Comparison of ENCODE assay signal across 8 cellular contexts in genomic region chr15:89662893-89663673, GRCh38. TPM values are rescaled to one million over a fixed set of nuclear protein-coding genes. Genes with fewer than 3 reads are reported as not detected.
DNase-seq lines count a peak whose midpoint lies in the region; ATAC-seq, FAIRE-seq and TF ChIP-seq lines count a peak whose summit lies in the region.

No MANE protein-coding gene starts in this region.

- peak overlapping the region; percentile 91 for H3K27ac Mint-ChIP-seq in MCF 10A (ENCODE audit: low read depth, unreplicated experiment)

- no peaks in the 10 kb centered on the region for H3K27me3 Mint-ChIP-seq in MCF 10A (ENCODE audit: insufficient read depth, unreplicated experiment)

- 31% methylated on average over 11 of the region's 11 CpGs for WGBS in suprapubic skin

- peak; percentile 95 for FAIRE-seq in keratinocyte (lab: Jason Lieb, UNC)

- no peaks in the 10 kb centered on the region for H3K9me3 ChIP-seq in keratinocyte (ENCODE audit: control insufficient read depth, low read depth, low read length)
- H3K9me3 ChIP-seq in suprapubic skin = no peaks in the 10 kb centered on the region

- BruUV-seq in MCF 10A (replicated peaks; lab: Mats Ljungman, UMichigan) = no TSS peak

- dilution Hi-C loops in keratinocyte (cut with MboI; ENCODE audit: extremely low pct_ligation_motif_present, low sequenced_read_pairs) = no loop called here

- no peaks in the 10 kb centered on the region for H3K36me3 ChIP-seq in keratinocyte (ENCODE audit: control insufficient read depth in 2 of 2, extremely low read depth in 1 of 2, insufficient read depth in 2 of 2, low read length in 2 of 2)
- no peaks in the 10 kb centered on the region for H3K36me3 ChIP-seq in suprapubic skin

- peak overlapping the region; percentile 61 for H3K4me3 Mint-ChIP-seq in MCF 10A (ENCODE audit: unreplicated experiment)

- no peaks in the 10 kb centered on the region for H3K9me1 ChIP-seq in keratinocyte (ENCODE audit: control insufficient read depth, extremely low read depth, insufficient read depth, low read length)

- H3K27ac ChIP-seq in keratinocyte (ENCODE audit: control insufficient read depth, insufficient read depth, low read length) = peak overlapping the region; percentile 28
- H3K27ac ChIP-seq in suprapubic skin = peak overlapping the region; percentile 83

- H3K4me2 ChIP-seq in keratinocyte (ENCODE audit: control insufficient read depth, extremely low read depth, insufficient read depth, low read depth, low read length) = peak overlapping the region; percentile 52

- peaks cover 12% of the 10 kb centered on the region for H3K4me1 Mint-ChIP-seq in MCF 10A (ENCODE audit: insufficient read depth, unreplicated experiment)

- CTCF ChIA-PET in MCF 10A (lab: Yijun Ruan, JAX) = interaction anchor here (0.5 to 3.6 kb wide), 10 partner anchors 10 to 313 kb away, joined by 3 to 32 read pairs (median 3); partner anchors contain the start of gene PLIN1

- H3K4me1 ChIP-seq in keratinocyte (ENCODE audit: control insufficient read depth, extremely low read depth, insufficient read depth, low read length) (peaks cover 10% of the 10 kb centered on the region), suprapubic skin (peaks cover 25% of the 10 kb centered on the region)

- intact Hi-C loops in MCF 10A (cut with micrococcal nuclease) = no loop called here

- no peak for ATAC-seq in GM19467 (IDR thresholded peaks at IDR 0.05; ENCODE audit: unreplicated experiment)
- no peak for ATAC-seq in GM18907 (IDR thresholded peaks at IDR 0.05; ENCODE audit: unreplicated experiment)

- no peak overlapping the region for H3K4me3 ChIP-seq in keratinocyte (ENCODE audit: control insufficient read depth in 2 of 3, extremely low read depth in 1 of 3, insufficient read depth in 2 of 3, low read depth in 1 of 3, low read length in 3 of 3)
- H3K4me3 ChIP-seq in suprapubic skin = no peak overlapping the region

- H3K9ac ChIP-seq in keratinocyte (ENCODE audit: control insufficient read depth, extremely low read depth, insufficient read depth, low read length) = peak overlapping the region; percentile 13

- TF ChIP-seq EP300 in suprapubic skin (IDR thresholded peaks at IDR 0.05) = no peak

- POLR2A ChIA-PET in MCF 10A (lab: Yijun Ruan, JAX) = interaction anchor here (0.5 to 1.7 kb wide), 8 partner anchors 11 to 1404 kb away, joined by 3 to 11 read pairs (median 4); partner anchors contain the start of genes PLIN1 and TICRR

- TF ChIP-seq CTCF in MCF 10A (IDR thresholded peaks at IDR 0.05; ENCODE audit: unreplicated experiment) = no peak
- no peak for TF ChIP-seq CTCF in keratinocyte (optimal IDR thresholded peaks at IDR 0.05 in 1 of 3, IDR thresholded peaks at IDR 0.05 in 1 of 3, conservative IDR thresholded peaks at IDR 0.05 in 1 of 3; ENCODE audit: extremely low read depth in 1 of 3, insufficient read depth in 2 of 3, low read length in 3 of 3)
- TF ChIP-seq CTCF in suprapubic skin (IDR thresholded peaks at IDR 0.05) = no peak

- H3K79me2 ChIP-seq in keratinocyte (ENCODE audit: control insufficient read depth, insufficient read depth, low read length) = no peaks in the 10 kb centered on the region

- H3K27me3 ChIP-seq in keratinocyte (ENCODE audit: control insufficient read depth, extremely low read depth, insufficient read depth, low read length) (no peaks in the 10 kb centered on the region), suprapubic skin (no peaks in the 10 kb centered on the region)

- H4K20me1 ChIP-seq in keratinocyte (ENCODE audit: control insufficient read depth, extremely low read depth, insufficient read depth, low read length) = no peaks in the 10 kb centered on the region

- H2AFZ ChIP-seq in keratinocyte (ENCODE audit: control insufficient read depth, low read length) = peak overlapping the region; percentile 52

- peak; percentile 90 for DNase-seq in HCEC 1CT
- DNase-seq in MCF 10A (ENCODE audit: unreplicated experiment) = peak; percentile 90
- peak; percentile 21 for DNase-seq in keratinocyte (ENCODE audit: low read depth, low spot score)
- peak in 1 of 2 donors; percentile 83 for DNase-seq in suprapubic skin (ENCODE audit: low spot score in 2 of 2)
- no peak for DNase-seq in cerebellar nuclear complex (lab: John Stamatoyannopoulos, UW)
- no peak for DNase-seq in NCI-H69 (lab: John Stamatoyannopoulos, UW)

- H3K9me3 Mint-ChIP-seq in MCF 10A (ENCODE audit: unreplicated experiment) = no peaks in the 10 kb centered on the region

- no peaks in the 10 kb centered on the region for H3K36me3 Mint-ChIP-seq in MCF 10A (ENCODE audit: insufficient read depth, unreplicated experiment)

- TF ChIP-seq POLR2A in suprapubic skin (IDR thresholded peaks at IDR 0.05) = no peak

RNA-seq across cellular contexts. Expression of gene KIF7, which starts 7.8 kb away (rescaled TPM):
- total RNA-seq in MCF 10A (2022) (2.7 and 3.1 TPM in 2 replicates), suprapubic skin (1 to 10 TPM in 3 of 4 donors, under 1 TPM in 1; 0.79 to 1.9 (median 1.8) TPM)
- 0.54 to 0.82 TPM (median 0.75 TPM) in 3 replicates for polyA plus RNA-seq in keratinocyte
- 0.15 TPM for polyA plus RNA-seq in keratinocyte (2011; ENCODE audit: low read depth)
- polyA plus RNA-seq in keratinocyte (2011; cell fraction: cytosol; rRNA removed) = 0.28 and 0.65 TPM in 2 replicates
- 1.6 and 2.0 TPM in 2 replicates for polyA plus RNA-seq in keratinocyte (2011; cell fraction: nucleus; rRNA removed)
- polyA plus RNA-seq in keratinocyte (2012; ENCODE audit: low replicate concordance) = 0.16 and 1.2 TPM in 2 replicates
- 0.23 to 1.1 TPM (median 0.69 TPM) in 3 replicates for polyA minus RNA-seq in keratinocyte
- polyA minus RNA-seq in keratinocyte (2011; cell fraction: cytosol; rRNA and poly(A)+ RNA removed) = 0.77 TPM
- polyA minus RNA-seq in keratinocyte (2011; cell fraction: nucleus; rRNA and poly(A)+ RNA removed) = 1.1 and 2.0 TPM in 2 replicates

RNA-seq across cellular contexts. Expression of gene PLIN1, which starts 16.1 kb away (rescaled TPM):
- total RNA-seq in MCF 10A (2022) = 0.09 and 0.17 TPM in 2 replicates
- 0.24 to 0.30 TPM in 2 of 3 replicates, not detected in the other for polyA plus RNA-seq in keratinocyte
- polyA plus RNA-seq in keratinocyte (2011; ENCODE audit: low read depth) = not detected
- polyA plus RNA-seq in keratinocyte (2011; cell fraction: cytosol; rRNA removed) = 0.09 and 0.26 TPM in 2 replicates
- polyA plus RNA-seq in keratinocyte (2011; cell fraction: nucleus; rRNA removed) = 0.75 and 0.85 TPM in 2 replicates
- polyA plus RNA-seq in keratinocyte (2012; ENCODE audit: low replicate concordance) = 0.14 TPM in 1 of 2 replicates, not detected in the other
- 0.16 TPM in 1 of 3 replicates, not detected in the others for polyA minus RNA-seq in keratinocyte
- not detected for polyA minus RNA-seq in keratinocyte (2011; cell fraction: cytosol; rRNA and poly(A)+ RNA removed)
- polyA minus RNA-seq in keratinocyte (2011; cell fraction: nucleus; rRNA and poly(A)+ RNA removed) = not detected in 2 replicates
- 10 to 100 TPM; 17.7 to 52.4 (median 35.9) TPM for total RNA-seq in suprapubic skin

RNA-seq across cellular contexts. Expression of gene PEX11A, which starts 27.5 kb away (rescaled TPM):
- total RNA-seq in MCF 10A (2022) (3.4 and 3.9 TPM in 2 replicates), suprapubic skin (10 to 100 TPM in 2 of 4 donors, 1 to 10 TPM in 2; 7.9 to 16.9 (median 10.6) TPM)
- polyA plus RNA-seq in keratinocyte = 4.0 to 6.0 TPM (median 5.9 TPM) in 3 replicates
- 2.9 TPM for polyA plus RNA-seq in keratinocyte (2011; ENCODE audit: low read depth)
- polyA plus RNA-seq in keratinocyte (2011; cell fraction: cytosol; rRNA removed) = 3.0 and 4.7 TPM in 2 replicates
- 5.8 and 6.0 TPM in 2 replicates for polyA plus RNA-seq in keratinocyte (2011; cell fraction: nucleus; rRNA removed)
- 2.7 and 3.6 TPM in 2 replicates for polyA plus RNA-seq in keratinocyte (2012; ENCODE audit: low replicate concordance)
- polyA minus RNA-seq in keratinocyte = 5.8 to 6.3 TPM (median 5.9 TPM) in 3 replicates
- 8.6 TPM for polyA minus RNA-seq in keratinocyte (2011; cell fraction: cytosol; rRNA and poly(A)+ RNA removed)
- polyA minus RNA-seq in keratinocyte (2011; cell fraction: nucleus; rRNA and poly(A)+ RNA removed) = 1.9 and 4.7 TPM in 2 replicates

RNA-seq across cellular contexts. Expression of gene WDR93, which starts 27.5 kb away (rescaled TPM):
- total RNA-seq in MCF 10A (2022) (0.33 and 0.47 TPM in 2 replicates), suprapubic skin (under 1 TPM in 1 of 4 donors, not detected in 3; 0.31 TPM)
- polyA plus RNA-seq in keratinocyte = 0.05 to 0.08 TPM in 2 of 3 replicates, not detected in the other
- polyA plus RNA-seq in keratinocyte (2011; ENCODE audit: low read depth) = not detected
- polyA plus RNA-seq in keratinocyte (2011; cell fraction: cytosol; rRNA removed) = 0.05 and 0.07 TPM in 2 replicates
- polyA plus RNA-seq in keratinocyte (2011; cell fraction: nucleus; rRNA removed) = not detected in 2 replicates
- polyA plus RNA-seq in keratinocyte (2012; ENCODE audit: low replicate concordance) = not detected in 2 replicates
- polyA minus RNA-seq in keratinocyte = 0.20 TPM in 1 of 3 replicates, not detected in the others
- polyA minus RNA-seq in keratinocyte (2011; cell fraction: cytosol; rRNA and poly(A)+ RNA removed) = not detected
- not detected in 2 replicates for polyA minus RNA-seq in keratinocyte (2011; cell fraction: nucleus; rRNA and poly(A)+ RNA removed)

Comparison
In these comparisons a context has a peak if more than half of its experiments do, and no peak if none do; other contexts are left out.
1. DNase-seq: peak in HCEC 1CT (single experiment), MCF 10A (single experiment) and keratinocyte (single experiment); none in cerebellar nuclear complex (0 of 2) and NCI-H69 (single experiment).
2. RNA of gene PLIN1, which starts 16.1 kb away (total RNA-seq): 17.7 to 52.4 TPM in suprapubic skin; 0.09 to 0.17 TPM in MCF 10A; every median in the first group is over 10 times any median in the second.